In the genomic region with DNA sequence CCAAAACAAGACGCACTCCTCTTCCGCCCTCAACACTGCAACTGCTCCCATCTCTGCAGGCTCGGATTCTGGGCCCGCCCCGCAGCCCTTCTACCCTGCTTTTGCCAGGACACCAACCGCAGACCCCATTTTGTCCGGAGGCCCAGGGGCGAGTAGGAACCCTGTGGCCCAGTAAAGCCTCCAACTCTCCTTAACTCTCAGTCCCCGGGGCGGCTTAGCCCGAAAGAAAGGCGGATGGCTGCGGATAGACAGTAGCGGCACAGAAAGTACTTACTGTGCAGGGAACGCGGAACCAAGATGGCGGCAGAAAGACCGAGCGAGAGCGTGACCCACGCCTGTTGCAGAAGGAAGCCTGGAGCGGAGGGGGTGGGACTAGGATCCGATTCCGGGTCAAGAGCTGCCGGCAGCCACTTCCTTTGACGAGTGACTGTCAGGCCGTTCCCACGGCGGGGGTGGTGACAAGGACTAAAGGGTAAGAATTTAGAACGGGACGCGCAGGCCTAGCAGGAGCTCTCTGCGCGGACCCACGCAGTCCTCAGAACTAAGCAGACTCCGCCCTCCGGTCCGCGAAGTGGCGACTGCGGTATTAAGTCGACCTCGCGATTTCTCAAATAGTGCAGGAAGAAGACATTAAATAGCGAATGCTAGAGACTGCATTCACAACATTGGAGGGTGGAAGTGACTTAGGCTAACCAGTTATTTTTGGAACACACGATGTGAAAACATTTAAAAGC, we compare ENCODE assay signal across 1 cellular context.
TF ChIP-seq lines count a peak whose summit lies in the region.

TSS of gene NACA (minus strand) at position 311 of the 734 bp plus-strand sequence. CDS start 778 bp downstream, outside the sequence.

TF ChIP-seq in HepG2, 621 proteins besides CTCF, POLR2A, EP300 and RAD21 (continued from another document and continues in another):
- TF ChIP-seq ZNF800 (CRISPR knock-in tag; IDR thresholded peaks at IDR 0.05) (peak; percentile 67; the same call in 1 of the 2 replicates), ETV6 (CRISPR knock-in tag; conservative IDR thresholded peaks at IDR 0.05) (peak; percentile 4; the same call in 1 of the 2 replicates), HOXD1 (CRISPR knock-in tag; IDR thresholded peaks at IDR 0.05) (no peak), ZNF17 (CRISPR knock-in tag; IDR thresholded peaks at IDR 0.05) (no peak), FOXA3 (CRISPR knock-in tag; IDR thresholded peaks at IDR 0.05) (peak; percentile 53; the same call in 1 of the 2 replicates), NCOA1 (CRISPR knock-in tag; IDR thresholded peaks at IDR 0.05) (0 out of 2 replicates have a peak, but pooled peaks have one; percentile 47), CHD2 (IDR thresholded peaks at IDR 0.05; ENCODE audit: low read depth, low read length) (peak; percentile 62), SP2 (CRISPR knock-in tag; IDR thresholded peaks at IDR 0.05) (peak; percentile 94), TCF7 (IDR thresholded peaks at IDR 0.05; ENCODE audit: low read depth) (no peak), SP1 (IDR thresholded peaks at IDR 0.05) (no peak), SP1 (CRISPR knock-in tag; IDR thresholded peaks at IDR 0.05) (peak; percentile 69), MEIS2 (CRISPR knock-in tag; IDR thresholded peaks at IDR 0.05) (peak; percentile 95), ZNF891 (CRISPR knock-in tag; IDR thresholded peaks at IDR 0.05) (peak; percentile 77; the same call in 1 of the 2 replicates), ZUFSP (CRISPR knock-in tag; IDR thresholded peaks at IDR 0.05; ENCODE audit: borderline replicate concordance) (0 out of 2 replicates have a peak, but pooled peaks have one; percentile 75), HNRNPK (IDR thresholded peaks at IDR 0.05; ENCODE audit: low read depth, low read length, poor library complexity, severe bottlenecking) (no peak), LCORL (IDR thresholded peaks at IDR 0.05) (no peak), LCORL (CRISPR knock-in tag; IDR thresholded peaks at IDR 0.05) (no peak; the same call in 1 of the 2 replicates), HOXA7 (CRISPR knock-in tag; IDR thresholded peaks at IDR 0.05) (no peak), TARDBP (CRISPR knock-in tag; IDR thresholded peaks at IDR 0.05) (peak; percentile 85), ZNF713 (CRISPR knock-in tag; IDR thresholded peaks at IDR 0.05) (peak; percentile 87; the same call in 1 of the 2 replicates), ZNF83 (CRISPR knock-in tag; IDR thresholded peaks at IDR 0.05; ENCODE audit: borderline replicate concordance) (peak; percentile 11; the same call in 1 of the 2 replicates), SP140L (CRISPR knock-in tag; IDR thresholded peaks at IDR 0.05; ENCODE audit: borderline replicate concordance) (no peak), SIN3B (IDR thresholded peaks at IDR 0.05; ENCODE audit: low read length) (no peak), TFDP1 (CRISPR knock-in tag; IDR thresholded peaks at IDR 0.05; ENCODE audit: borderline replicate concordance) (peak; percentile 45; the same call in 1 of the 2 replicates), NONO (IDR thresholded peaks at IDR 0.05) (no peak), NONO (CRISPR knock-in tag; conservative IDR thresholded peaks at IDR 0.05) (peak; percentile 91), NBN (conservative IDR thresholded peaks at IDR 0.05) (no peak), TBP (CRISPR knock-in tag; IDR thresholded peaks at IDR 0.05) (no peak), ZNF468 (CRISPR knock-in tag; IDR thresholded peaks at IDR 0.05) (no peak), ZNF282 (IDR thresholded peaks at IDR 0.05; ENCODE audit: partially characterized antibody) (no peak), ZNF235 (CRISPR knock-in tag; IDR thresholded peaks at IDR 0.05; ENCODE audit: borderline replicate concordance) (peak; percentile 89; the same call in 1 of the 2 replicates), ZFP36 (IDR thresholded peaks at IDR 0.05; ENCODE audit: borderline replicate concordance, low read depth, low read length, partially characterized antibody) (no peak), ATF6 (CRISPR knock-in tag; conservative IDR thresholded peaks at IDR 0.05) (no peak), ZNF720 (CRISPR knock-in tag; IDR thresholded peaks at IDR 0.05) (0 out of 2 replicates have a peak, but pooled peaks have one; percentile 61), ZNF577 (CRISPR knock-in tag; IDR thresholded peaks at IDR 0.05; ENCODE audit: borderline replicate concordance, low read depth) (no peak), SPEN (CRISPR knock-in tag; IDR thresholded peaks at IDR 0.05; ENCODE audit: low read depth) (peak; percentile 98), PAX8 (CRISPR knock-in tag; IDR thresholded peaks at IDR 0.05; ENCODE audit: borderline replicate concordance) (no peak), ZSCAN22 (CRISPR knock-in tag; IDR thresholded peaks at IDR 0.05) (peak; percentile 28; the same call in 1 of the 2 replicates), GABPA (IDR thresholded peaks at IDR 0.05; ENCODE audit: low read depth, low read length) (peak; percentile 95), GABPA (CRISPR knock-in tag; IDR thresholded peaks at IDR 0.05; ENCODE audit: low read depth) (peak; percentile 99), HES4 (CRISPR knock-in tag; IDR thresholded peaks at IDR 0.05; ENCODE audit: borderline replicate concordance) (peak; percentile 90; the same call in 1 of the 2 replicates), ZNF879 (CRISPR knock-in tag; IDR thresholded peaks at IDR 0.05) (no peak), MYC (CRISPR knock-in tag; IDR thresholded peaks at IDR 0.05; ENCODE audit: borderline replicate concordance) (peak; percentile 99)
- TF ChIP-seq, protein P1, sequence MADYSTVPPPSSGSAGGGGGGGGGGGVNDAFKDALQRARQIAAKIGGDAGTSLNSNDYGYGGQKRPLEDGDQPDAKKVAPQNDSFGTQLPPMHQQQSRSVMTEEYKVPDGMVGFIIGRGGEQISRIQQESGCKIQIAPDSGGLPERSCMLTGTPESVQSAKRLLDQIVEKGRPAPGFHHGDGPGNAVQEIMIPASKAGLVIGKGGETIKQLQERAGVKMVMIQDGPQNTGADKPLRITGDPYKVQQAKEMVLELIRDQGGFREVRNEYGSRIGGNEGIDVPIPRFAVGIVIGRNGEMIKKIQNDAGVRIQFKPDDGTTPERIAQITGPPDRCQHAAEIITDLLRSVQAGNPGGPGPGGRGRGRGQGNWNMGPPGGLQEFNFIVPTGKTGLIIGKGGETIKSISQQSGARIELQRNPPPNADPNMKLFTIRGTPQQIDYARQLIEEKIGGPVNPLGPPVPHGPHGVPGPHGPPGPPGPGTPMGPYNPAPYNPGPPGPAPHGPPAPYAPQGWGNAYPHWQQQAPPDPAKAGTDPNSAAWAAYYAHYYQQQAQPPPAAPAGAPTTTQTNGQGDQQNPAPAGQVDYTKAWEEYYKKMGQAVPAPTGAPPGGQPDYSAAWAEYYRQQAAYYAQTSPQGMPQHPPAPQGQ (CRISPR knock-in tag; IDR thresholded peaks at IDR 0.05; ENCODE audit: borderline replicate concordance): no peak
- TF ChIP-seq, protein P2, sequence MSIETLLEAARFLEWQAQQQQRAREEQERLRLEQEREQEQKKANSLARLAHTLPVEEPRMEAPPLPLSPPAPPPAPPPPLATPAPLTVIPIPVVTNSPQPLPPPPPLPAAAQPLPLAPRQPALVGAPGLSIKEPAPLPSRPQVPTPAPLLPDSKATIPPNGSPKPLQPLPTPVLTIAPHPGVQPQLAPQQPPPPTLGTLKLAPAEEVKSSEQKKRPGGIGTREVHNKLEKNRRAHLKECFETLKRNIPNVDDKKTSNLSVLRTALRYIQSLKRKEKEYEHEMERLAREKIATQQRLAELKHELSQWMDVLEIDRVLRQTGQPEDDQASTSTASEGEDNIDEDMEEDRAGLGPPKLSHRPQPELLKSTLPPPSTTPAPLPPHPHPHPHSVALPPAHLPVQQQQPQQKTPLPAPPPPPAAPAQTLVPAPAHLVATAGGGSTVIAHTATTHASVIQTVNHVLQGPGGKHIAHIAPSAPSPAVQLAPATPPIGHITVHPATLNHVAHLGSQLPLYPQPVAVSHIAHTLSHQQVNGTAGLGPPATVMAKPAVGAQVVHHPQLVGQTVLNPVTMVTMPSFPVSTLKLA (IDR thresholded peaks at IDR 0.05): peak; percentile 62
- TF ChIP-seq, protein P3, sequence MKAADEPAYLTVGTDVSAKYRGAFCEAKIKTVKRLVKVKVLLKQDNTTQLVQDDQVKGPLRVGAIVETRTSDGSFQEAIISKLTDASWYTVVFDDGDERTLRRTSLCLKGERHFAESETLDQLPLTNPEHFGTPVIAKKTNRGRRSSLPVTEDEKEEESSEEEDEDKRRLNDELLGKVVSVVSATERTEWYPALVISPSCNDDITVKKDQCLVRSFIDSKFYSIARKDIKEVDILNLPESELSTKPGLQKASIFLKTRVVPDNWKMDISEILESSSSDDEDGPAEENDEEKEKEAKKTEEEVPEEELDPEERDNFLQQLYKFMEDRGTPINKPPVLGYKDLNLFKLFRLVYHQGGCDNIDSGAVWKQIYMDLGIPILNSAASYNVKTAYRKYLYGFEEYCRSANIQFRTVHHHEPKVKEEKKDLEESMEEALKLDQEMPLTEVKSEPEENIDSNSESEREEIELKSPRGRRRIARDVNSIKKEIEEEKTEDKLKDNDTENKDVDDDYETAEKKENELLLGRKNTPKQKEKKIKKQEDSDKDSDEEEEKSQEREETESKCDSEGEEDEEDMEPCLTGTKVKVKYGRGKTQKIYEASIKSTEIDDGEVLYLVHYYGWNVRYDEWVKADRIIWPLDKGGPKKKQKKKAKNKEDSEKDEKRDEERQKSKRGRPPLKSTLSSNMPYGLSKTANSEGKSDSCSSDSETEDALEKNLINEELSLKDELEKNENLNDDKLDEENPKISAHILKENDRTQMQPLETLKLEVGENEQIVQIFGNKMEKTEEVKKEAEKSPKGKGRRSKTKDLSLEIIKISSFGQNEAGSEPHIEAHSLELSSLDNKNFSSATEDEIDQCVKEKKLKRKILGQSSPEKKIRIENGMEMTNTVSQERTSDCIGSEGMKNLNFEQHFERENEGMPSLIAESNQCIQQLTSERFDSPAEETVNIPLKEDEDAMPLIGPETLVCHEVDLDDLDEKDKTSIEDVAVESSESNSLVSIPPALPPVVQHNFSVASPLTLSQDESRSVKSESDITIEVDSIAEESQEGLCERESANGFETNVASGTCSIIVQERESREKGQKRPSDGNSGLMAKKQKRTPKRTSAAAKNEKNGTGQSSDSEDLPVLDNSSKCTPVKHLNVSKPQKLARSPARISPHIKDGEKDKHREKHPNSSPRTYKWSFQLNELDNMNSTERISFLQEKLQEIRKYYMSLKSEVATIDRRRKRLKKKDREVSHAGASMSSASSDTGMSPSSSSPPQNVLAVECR (CRISPR knock-in tag; IDR thresholded peaks at IDR 0.05; ENCODE audit: borderline replicate concordance): peak; percentile 98
- TF ChIP-seq, protein P4, sequence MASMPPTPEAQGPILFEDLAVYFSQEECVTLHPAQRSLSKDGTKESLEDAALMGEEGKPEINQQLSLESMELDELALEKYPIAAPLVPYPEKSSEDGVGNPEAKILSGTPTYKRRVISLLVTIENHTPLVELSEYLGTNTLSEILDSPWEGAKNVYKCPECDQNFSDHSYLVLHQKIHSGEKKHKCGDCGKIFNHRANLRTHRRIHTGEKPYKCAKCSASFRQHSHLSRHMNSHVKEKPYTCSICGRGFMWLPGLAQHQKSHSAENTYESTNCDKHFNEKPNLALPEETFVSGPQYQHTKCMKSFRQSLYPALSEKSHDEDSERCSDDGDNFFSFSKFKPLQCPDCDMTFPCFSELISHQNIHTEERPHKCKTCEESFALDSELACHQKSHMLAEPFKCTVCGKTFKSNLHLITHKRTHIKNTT (CRISPR knock-in tag; IDR thresholded peaks at IDR 0.05): no peak
